Comparison of ENCODE assay signal across 8 cellular contexts in the genomic region with DNA sequence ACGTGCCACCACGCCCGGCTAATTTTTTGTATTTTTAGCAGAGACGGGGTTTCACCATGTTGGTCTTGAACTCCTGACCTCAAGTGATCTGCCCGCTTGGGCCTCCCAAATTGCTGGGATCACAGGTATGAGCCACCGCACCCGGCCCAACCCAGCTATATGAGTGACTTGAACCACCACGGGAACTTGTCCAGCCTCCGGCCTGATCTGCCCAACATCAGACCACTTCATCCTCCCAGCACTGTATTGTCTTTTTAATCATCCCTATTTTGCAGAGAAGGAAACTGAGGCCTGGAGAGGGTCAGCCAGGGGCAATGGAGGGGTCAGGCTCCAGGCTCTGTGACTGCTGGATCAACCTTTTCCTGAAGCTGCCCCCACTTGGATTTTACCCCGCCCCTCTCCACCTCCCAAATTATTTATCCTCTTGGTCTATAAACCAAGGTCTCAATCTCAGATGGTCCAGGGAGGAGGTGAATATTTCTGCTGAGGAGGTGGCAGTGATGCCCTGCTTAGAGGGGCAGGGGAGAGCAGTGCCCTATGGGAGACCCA. TPM values are rescaled to one million over a fixed set of nuclear protein-coding genes. Genes with fewer than 3 reads are reported as not detected.
DNase-seq lines count a peak whose midpoint lies in the region; ATAC-seq, FAIRE-seq and TF ChIP-seq lines count a peak whose summit lies in the region.

No MANE protein-coding gene starts in this region.

- ATAC-seq in Panc1 (no peak), GM19035 (IDR thresholded peaks at IDR 0.05; ENCODE audit: unreplicated experiment) (no peak), HG02973 (IDR thresholded peaks at IDR 0.05; ENCODE audit: unreplicated experiment) (no peak), HG02642 (IDR thresholded peaks at IDR 0.05; ENCODE audit: poor library complexity, unreplicated experiment) (no peak)

- intact Hi-C loops in Panc1 (cut with micrococcal nuclease; ENCODE audit: unreplicated experiment): no loop called here
- intact Hi-C loops in sigmoid colon (cut with DNase I): loop anchor here (10.0 kb wide), 1 partner anchor 144 kb away; a partner anchor contains a TSS

- no peaks in the 10 kb centered on the region for H3K9me3 Mint-ChIP-seq in endothelial cell (ENCODE audit: unreplicated experiment)

- no peaks in the 10 kb centered on the region for H3K36me3 Mint-ChIP-seq in endothelial cell (ENCODE audit: low read depth, unreplicated experiment)

- H3K27me3 ChIP-seq in Panc1 (ENCODE audit: control insufficient read depth, insufficient read depth, low read length) (no peaks in the 10 kb centered on the region), sigmoid colon (no peaks in the 10 kb centered on the region)

- POLR2A ChIA-PET in Panc1 (lab: Charles Lee): interaction anchor here (0.6 kb wide), 1 partner anchor 202 kb away, joined by 9 read pairs; no protein-coding TSS in a partner anchor

- H3K4me3 Mint-ChIP-seq in endothelial cell (ENCODE audit: unreplicated experiment): peak overlapping the region; percentile 88

- no peak overlapping the region for H3K27ac Mint-ChIP-seq in endothelial cell (ENCODE audit: unreplicated experiment)

- no peaks in the 10 kb centered on the region for H3K9me3 ChIP-seq in Panc1 (ENCODE audit: control insufficient read depth, insufficient read depth, low read depth, low read length)
- H3K9me3 ChIP-seq in sigmoid colon: no peaks in the 10 kb centered on the region

- no TSS peak for BruUV-seq in Panc1 (replicated peaks; lab: Mats Ljungman, UMichigan)

- in situ Hi-C loops in Panc1 (cut with HindIII; ENCODE audit: low pct_unique_long_range_greater_than_20kb, low sequenced_read_pairs): no loop called here

- CTCF ChIA-PET in Panc1 (lab: Charles Lee): no interaction called here

- peaks cover 14% of the 10 kb centered on the region for H3K4me1 ChIP-seq in Panc1 (ENCODE audit: control insufficient read depth, insufficient read depth, low read length)
- peaks cover 0 to 19% (median 8%) of the 10 kb centered on the region in 4 donors for H3K4me1 ChIP-seq in sigmoid colon

- peak overlapping the region in 1 of 2 experiments; percentile 75; a peak in 1 of 4 replicates for H3K4me3 ChIP-seq in Panc1 (ENCODE audit: low read depth in 2 of 2, low read length in 2 of 2)
- peak overlapping the region in 3 of 4 donors; percentile 55 to 94 (median 92) for H3K4me3 ChIP-seq in sigmoid colon

- DNase-seq in D721Med (ENCODE audit: insufficient read length, low spot score): peak; percentile 0
- no peak for DNase-seq in Panc1 (ENCODE audit: low read depth, low spot score)
- no peak for DNase-seq in endothelial cell (ENCODE audit: low spot score)
- DNase-seq in sigmoid colon: no peak
- DNase-seq in MV-4-11 (lab: John Stamatoyannopoulos, UW): no peak

- no peaks in the 10 kb centered on the region; the same call in 1 of the 2 replicates for H3K36me3 ChIP-seq in Panc1 (ENCODE audit: control insufficient read depth, insufficient read depth, low read length)
- H3K36me3 ChIP-seq in sigmoid colon: no peaks in the 10 kb centered on the region

- H3K27ac ChIP-seq in Panc1 (ENCODE audit: low read length) (peak overlapping the region; percentile 74), sigmoid colon (peak overlapping the region in 2 of 4 donors; percentile 89)

- WGBS in sigmoid colon, 2 donors: 28 to 61% methylated on average over 10 of the region's 10 CpGs

- FAIRE-seq in D721Med (lab: Jason Lieb, UNC): no peak

- TF ChIP-seq POLR2A in sigmoid colon (IDR thresholded peaks at IDR 0.05): no peak

- TF ChIP-seq EP300 in sigmoid colon (IDR thresholded peaks at IDR 0.05): no peak

- TF ChIP-seq CTCF in D721Med (IDR thresholded peaks at IDR 0.05; ENCODE audit: insufficient read depth, missing control alignments): no peak
- TF ChIP-seq CTCF in Panc1 (IDR thresholded peaks at IDR 0.05): no peak
- no peak for TF ChIP-seq CTCF in endothelial cell (IDR thresholded peaks at IDR 0.05; ENCODE audit: unreplicated experiment)
- no peak for TF ChIP-seq CTCF in sigmoid colon (IDR thresholded peaks at IDR 0.05)

- H3K4me1 Mint-ChIP-seq in endothelial cell (ENCODE audit: unreplicated experiment): peaks cover 5% of the 10 kb centered on the region

- H3K27me3 Mint-ChIP-seq in endothelial cell (ENCODE audit: unreplicated experiment): peaks cover 6% of the 10 kb centered on the region

RNA-seq across cellular contexts. Expression of a gene that starts 0.9 kb away (rescaled TPM):
- 157 TPM for total RNA-seq in Panc1 (2021; ENCODE audit: unreplicated experiment)
- 198 TPM for polyA plus RNA-seq in Panc1 (2012; ENCODE audit: insufficient read length)
- 73.1 TPM for total RNA-seq in endothelial cell (ENCODE audit: unreplicated experiment)
- 10 to 100 TPM; 20.3 to 34.2 (median 26.7) TPM for total RNA-seq in sigmoid colon
- 100 to 1,000 TPM; 111 to 191 (median 112) TPM for polyA plus RNA-seq in sigmoid colon

RNA-seq across cellular contexts. Expression of a gene that starts 34.3 kb away (rescaled TPM):
- total RNA-seq in Panc1 (2021; ENCODE audit: unreplicated experiment): not detected
- polyA plus RNA-seq in Panc1 (2012; ENCODE audit: insufficient read length): not detected
- total RNA-seq in endothelial cell (ENCODE audit: unreplicated experiment): not detected
- total RNA-seq in sigmoid colon: 1 to 10 TPM in 1 of 4 donors, under 1 TPM in 1, not detected in 2; 0.27 to 1.1 TPM
- 1 to 10 TPM in 1 of 3 donors, under 1 TPM in 1, not detected in 1; 0.60 to 1.1 TPM for polyA plus RNA-seq in sigmoid colon

RNA-seq across cellular contexts. Expression of a gene that starts 36.8 kb away (rescaled TPM):
- total RNA-seq in Panc1 (2021; ENCODE audit: unreplicated experiment): 12.2 TPM
- polyA plus RNA-seq in Panc1 (2012; ENCODE audit: insufficient read length): 15.5 TPM
- 3.5 TPM for total RNA-seq in endothelial cell (ENCODE audit: unreplicated experiment)
- 1 to 10 TPM; 3.9 to 5.3 (median 4.6) TPM for total RNA-seq in sigmoid colon
- 10 to 100 TPM; 17.4 to 49.0 (median 20.8) TPM for polyA plus RNA-seq in sigmoid colon

RNA-seq across cellular contexts. Expression of a gene that starts 40.9 kb away (rescaled TPM):
- total RNA-seq in Panc1 (2021; ENCODE audit: unreplicated experiment) (53.6 TPM), endothelial cell (ENCODE audit: unreplicated experiment) (16.8 TPM), sigmoid colon (1 to 10 TPM in 3 of 4 donors, under 1 TPM in 1; 0.36 to 1.7 (median 1.4) TPM)
- 30.0 TPM for polyA plus RNA-seq in Panc1 (2012; ENCODE audit: insufficient read length)
- polyA plus RNA-seq in sigmoid colon: 10 to 100 TPM in 1 of 3 donors, 1 to 10 TPM in 2; 1.2 to 10.5 (median 2.1) TPM
